ENCODE assay signal across 21 cellular contexts in the genomic region with DNA sequence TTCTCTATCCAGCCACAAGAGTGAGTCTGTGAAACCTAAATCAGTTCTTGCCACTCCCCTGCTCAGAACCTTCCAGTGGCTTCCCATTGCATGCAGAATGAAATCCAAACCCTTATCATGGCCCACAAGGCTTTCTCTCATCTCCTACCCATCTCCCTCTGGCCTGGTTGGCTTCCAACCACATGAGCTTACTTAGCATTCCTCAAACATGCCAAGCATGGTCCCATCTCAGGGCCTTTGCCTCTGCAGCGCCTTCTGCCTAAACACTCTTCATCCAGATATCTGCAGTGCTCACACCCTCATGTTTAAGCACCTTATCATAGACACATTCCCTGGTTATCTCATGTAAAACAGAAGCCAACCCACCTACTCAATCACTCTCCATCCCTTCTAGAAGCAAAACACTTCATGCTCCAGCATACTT. TPM values are rescaled to one million over a fixed set of nuclear protein-coding genes. Genes with fewer than 3 reads are reported as not detected.
"Had no signal": no experiment of that assay in that cellular context is flagged by ENCODE, and none has a peak within 500 bp of the region (broad histone marks: within the 10 kb centered on the region; RNA-seq: fewer than 3 reads in every experiment).

No MANE protein-coding gene starts in this region.

- H3K27ac ChIP-seq: gastroesophageal sphincter, heart right ventricle, neutrophil, parathyroid adenoma, skin epidermis, transverse colon had no signal

- H3K4me3 Mint-ChIP-seq: activated naive CD4-positive, alpha-beta T cell treated with anti-CD3 and anti-CD28 coated beads, Interleukin-2, amount 10 ng/mL, durations not matched to agents 7 days and 5 days; naive thymus-derived CD8-positive, alpha-beta T cell; T-cell had no signal

- H3K4me1 ChIP-seq: gastroesophageal sphincter, parathyroid adenoma had no signal

- H3K27me3 ChIP-seq: gastroesophageal sphincter, heart right ventricle, neutrophil, transverse colon had no signal

- H3K36me3 Mint-ChIP-seq: naive thymus-derived CD8-positive, alpha-beta T cell had no signal

- H3K27ac Mint-ChIP-seq: activated naive CD4-positive, alpha-beta T cell treated with anti-CD3 and anti-CD28 coated beads, Interleukin-2, amount 10 ng/mL, durations not matched to agents 7 days and 5 days had no signal

- H3K4me2 ChIP-seq: SK-N-SH had no signal

- ATAC-seq: activated CD4-positive, CD25-positive, alpha-beta regulatory T cell treated with anti-CD3 and anti-CD28 coated beads, Interleukin-2, amount 50 U/mL, for 24 hours; gastroesophageal sphincter; left colon; naive thymus-derived CD8-positive, alpha-beta T cell; T-cell had no signal

- DNase-seq: activated naive CD4-positive, alpha-beta T cell treated with anti-CD3 and anti-CD28 coated beads, Interleukin-2, amount 10 ng/mL, durations not matched to agents 7 days and 5 days; activated T-cell treated with anti-CD3 and anti-CD28 coated beads for 4 hours; central memory CD4-positive, alpha-beta T cell; cortex of kidney; effector CD4-positive, alpha-beta T cell; heart right ventricle; left colon; mammary epithelial cell; naive thymus-derived CD8-positive, alpha-beta T cell; SK-N-SH; stimulated activated CD4-positive, alpha-beta T cell treated with anti-CD3 and anti-CD28 coated beads, Interleukin-4, amount 100 ng/mL, for 24 hours; stimulated activated naive CD4-positive, alpha-beta T cell treated with Interleukin-2 at 50 U/mL for 16 hours; T-cell; T-helper 9 cell; transverse colon had no signal

- H3K9me3 Mint-ChIP-seq: activated naive CD4-positive, alpha-beta T cell treated with anti-CD3 and anti-CD28 coated beads, Interleukin-2, amount 10 ng/mL, durations not matched to agents 7 days and 5 days; naive thymus-derived CD8-positive, alpha-beta T cell; T-cell had no signal

- H3K4me3 ChIP-seq: gastroesophageal sphincter, heart right ventricle, skin epidermis, transverse colon had no signal

- H3K9me3 ChIP-seq: gastroesophageal sphincter, heart right ventricle, neutrophil, SK-N-SH, transverse colon had no signal

- H3K9ac ChIP-seq: parathyroid adenoma, SK-N-SH had no signal

RNA-seq across cellular contexts. Expression of a gene that starts 44.9 kb away (rescaled TPM):
- total RNA-seq: gastroesophageal sphincter, left colon, mammary epithelial cell, renal cortical epithelial cell had no signal
- polyA plus RNA-seq: heart right ventricle, SK-N-SH had no signal
